Comparison of ENCODE assay signal across 9 cellular contexts in the genomic region with DNA sequence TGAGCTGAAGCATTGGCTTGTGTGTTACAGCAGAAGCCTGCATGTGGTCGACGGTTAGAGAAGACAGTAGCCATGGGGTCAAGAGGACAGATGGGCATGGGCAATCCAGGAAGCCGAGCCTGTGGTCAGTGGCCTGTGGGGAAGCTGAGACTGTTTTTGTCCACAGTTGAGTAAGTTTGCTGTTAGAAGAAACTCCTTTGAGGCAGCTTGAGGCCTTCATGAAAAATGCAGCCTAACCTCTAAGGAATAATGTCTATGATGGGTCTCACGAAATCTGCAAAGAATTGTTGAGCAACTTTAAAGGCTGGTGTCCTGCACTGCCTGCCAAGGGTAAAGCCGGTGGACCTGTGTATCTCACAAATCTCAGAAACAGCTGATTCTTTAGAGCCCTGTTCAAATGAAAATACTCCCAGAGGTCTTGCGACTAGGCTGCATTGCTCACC.
DNase-seq lines count a peak whose midpoint lies in the region; ATAC-seq and TF ChIP-seq lines count a peak whose summit lies in the region.
"Had no signal": no experiment of that assay in that cellular context is flagged by ENCODE, and none has a peak within 500 bp of the region (broad histone marks: within the 10 kb centered on the region; RNA-seq: fewer than 3 reads in every experiment).

No MANE protein-coding gene starts in this region.

- H3K4me1 Mint-ChIP-seq in activated naive CD4-positive, alpha-beta T cell treated with anti-CD3 and anti-CD28 coated beads for 36 hours (ENCODE audit: low read depth) = peaks cover 2% of the 10 kb centered on the region
- H3K4me1 Mint-ChIP-seq in H9 = no peaks in the 10 kb centered on the region

- no peak for TF ChIP-seq POLR2A in NB4 (IDR thresholded peaks at IDR 0.05; ENCODE audit: extremely low read depth, insufficient read length)

- H2BK120ac ChIP-seq in H9 (ENCODE audit: low read depth, low read length, poor library complexity, severe bottlenecking) = no peak overlapping the region

- no peak overlapping the region for H4K91ac ChIP-seq in H9 (ENCODE audit: insufficient read length, low read depth, low read length)

- no peaks in the 10 kb centered on the region for H4K20me1 ChIP-seq in H9 (ENCODE audit: control insufficient read depth, insufficient read depth, insufficient read length)

- H3K23me2 ChIP-seq in H9 (ENCODE audit: insufficient read length, low read depth, low read length, poor library complexity, severe bottlenecking) = no peaks in the 10 kb centered on the region

- no peak overlapping the region for H3K18ac ChIP-seq in H9 (ENCODE audit: insufficient read length, low read depth, low read length)

- no peak overlapping the region for H2BK5ac ChIP-seq in H9 (ENCODE audit: insufficient read length, low read length)

- H3K79me1 ChIP-seq in H9 (ENCODE audit: insufficient read depth, low read depth, low read length, poor library complexity, severe bottlenecking) = no peaks in the 10 kb centered on the region

- H3K36me3 Mint-ChIP-seq in activated naive CD4-positive, alpha-beta T cell treated with anti-CD3 and anti-CD28 coated beads for 36 hours (ENCODE audit: low read depth) = no peaks in the 10 kb centered on the region
- H3K36me3 Mint-ChIP-seq in H9 (ENCODE audit: insufficient read depth in 1 of 3, low read depth in 3 of 3) = peaks cover 0 to 18% (median 4%) of the 10 kb centered on the region in 3 experiments; a peak in 6 of 7 replicates

- H3K23ac ChIP-seq in H9 (ENCODE audit: insufficient read length, low read depth, low read length) = no peak overlapping the region

- H2AK5ac ChIP-seq in H9 (ENCODE audit: insufficient read length, low read length) = no peak overlapping the region

- CTCF ChIA-PET in activated naive CD4-positive, alpha-beta T cell treated with anti-CD3 and anti-CD28 coated beads for 36 hours (lab: Charles Lee) = interaction anchor here (0.7 kb wide), 1 partner anchor 65 kb away, joined by 3 read pairs; no protein-coding TSS in a partner anchor

- H3K27me3 Mint-ChIP-seq in activated naive CD4-positive, alpha-beta T cell treated with anti-CD3 and anti-CD28 coated beads for 36 hours (ENCODE audit: low read depth) = peaks cover 3% of the 10 kb centered on the region
- H3K27me3 Mint-ChIP-seq in H9 (ENCODE audit: low read depth) = no peaks in the 10 kb centered on the region; the same call in none of the 2 replicates

- no peak overlapping the region for H3K14ac ChIP-seq in H9 (ENCODE audit: insufficient read depth, low read length)

- no peaks in the 10 kb centered on the region for H3K36me3 ChIP-seq in tibial artery

- no peak for ATAC-seq in HG03135 (IDR thresholded peaks at IDR 0.05; ENCODE audit: unreplicated experiment)

- H3K27me3 ChIP-seq in tibial artery (no peaks in the 10 kb centered on the region), H9 (ENCODE audit: insufficient read depth, low read length) (no peaks in the 10 kb centered on the region)

- no peak overlapping the region for H2BK20ac ChIP-seq in H9 (ENCODE audit: low read depth, low read length, poor library complexity, severe bottlenecking)

- H3K27ac ChIP-seq in tibial artery (peak overlapping the region; percentile 7 to 47), H9 (ENCODE audit: insufficient read length, low read depth, low read length) (no peak overlapping the region)

- intact Hi-C loops in tibial artery (cut with DNase I; ENCODE audit: low total_unique reads) = no loop called here
- intact Hi-C loops in activated naive CD4-positive, alpha-beta T cell treated with anti-CD3 and anti-CD28 coated beads for 36 hours (cut with micrococcal nuclease) = no loop called here

- TF ChIP-seq CTCF in NB4 (IDR thresholded peaks at IDR 0.05; ENCODE audit: low read depth, low read length) (no peak), cardiac fibroblast (IDR thresholded peaks at IDR 0.05; ENCODE audit: low read depth, low read length) (no peak), tibial artery (IDR thresholded peaks at IDR 0.05) (no peak), H9 (conservative IDR thresholded peaks at IDR 0.05) (no peak)

- no peak overlapping the region for H2AFZ ChIP-seq in H9 (ENCODE audit: low read length)

- DNase-seq in NB4 (ENCODE audit: low read depth) (peak; percentile 73), cardiac fibroblast (ENCODE audit: low read depth in 2 of 2) (peak; percentile 60 to 77), left kidney (ENCODE audit: low read depth, low spot score) (peak; percentile 69), tibial artery (peak; percentile 56 to 75), H9 (no peak)
- DNase-seq in activated naive CD4-positive, alpha-beta T cell treated with anti-CD3 and anti-CD28 coated beads for 36 hours = no peak
- DNase-seq: activated CD8-positive, alpha-beta memory T cell treated with anti-CD3 and anti-CD28 coated beads, Interleukin-2, amount 50 U/mL, for 48 hours had no signal

- H4K8ac ChIP-seq in H9 (replicated peaks; ENCODE audit: insufficient read length, low read depth, low read length) = no peak overlapping the region

- H3K4ac ChIP-seq in H9 (ENCODE audit: low read depth, low read length) = no peak overlapping the region

- H3K4me3 ChIP-seq in NB4 (ENCODE audit: low read depth, low read length) (no peak overlapping the region), cardiac fibroblast (replicated peaks in 1 of 2; ENCODE audit: low read depth in 2 of 2, low read length in 2 of 2) (no peak overlapping the region), tibial artery (no peak overlapping the region)

- no peak overlapping the region for H3K27ac Mint-ChIP-seq in activated naive CD4-positive, alpha-beta T cell treated with anti-CD3 and anti-CD28 coated beads for 36 hours
- no peak overlapping the region for H3K27ac Mint-ChIP-seq in H9
- H3K27ac Mint-ChIP-seq: T-helper 2 cell treated with Interferon-gamma antibody and Interleukin-4, amounts not matched to agents 5 μg/mL and 100 μg/mL, for 36 hours had no signal

- H2BK12ac ChIP-seq in H9 (ENCODE audit: insufficient read length, low read depth, low read length) = no peak overlapping the region

- H2BK15ac ChIP-seq in H9 (ENCODE audit: low read depth, low read length) = no peak overlapping the region

- no peaks in the 10 kb centered on the region for H3K9me3 Mint-ChIP-seq in activated naive CD4-positive, alpha-beta T cell treated with anti-CD3 and anti-CD28 coated beads for 36 hours
- H3K9me3 Mint-ChIP-seq in H9 = peaks cover 19 to 26% of the 10 kb centered on the region in 2 experiments; a peak in 4 of 5 replicates
- H3K9me3 Mint-ChIP-seq: T-helper 2 cell treated with Interferon-gamma antibody and Interleukin-4, amounts not matched to agents 5 μg/mL and 100 μg/mL, for 36 hours had no signal

- no peak overlapping the region for H3T11ph ChIP-seq in H9 (ENCODE audit: low read length)

- H3K4me2 ChIP-seq in H9 (ENCODE audit: insufficient read depth, insufficient read length, low read length) = no peak overlapping the region

- H3K56ac ChIP-seq in H9 (ENCODE audit: insufficient read length, low read depth, low read length) = no peak overlapping the region

- peaks cover 0 to 19% (median 3%) of the 10 kb centered on the region in 4 donors for H3K4me1 ChIP-seq in tibial artery
- H3K4me1 ChIP-seq in H9 (ENCODE audit: insufficient read depth, low read length) = no peaks in the 10 kb centered on the region

- H3K9ac ChIP-seq in H9 (ENCODE audit: extremely low read depth, insufficient read length, low read length) = no peak overlapping the region

- H4K5ac ChIP-seq in H9 (ENCODE audit: insufficient read length, low read depth, low read length) = no peak overlapping the region

- no CpG with 5 or more reads among the region's 6 CpGs for WGBS in H9 (ENCODE audit: extremely low coverage, insufficient read length, low lambda C conversion rate)

- H3K79me2 ChIP-seq in H9 (ENCODE audit: insufficient read depth, low read length) = no peaks in the 10 kb centered on the region; the same call in 1 of the 2 replicates

- H3K9me3 ChIP-seq in tibial artery (peaks cover 0 to 5% (median 0%) of the 10 kb centered on the region in 3 donors), H9 (ENCODE audit: control insufficient read depth, low read depth, low read length) (no peaks in the 10 kb centered on the region)

- no peak overlapping the region for H3K4me3 Mint-ChIP-seq in activated naive CD4-positive, alpha-beta T cell treated with anti-CD3 and anti-CD28 coated beads for 36 hours
- H3K4me3 Mint-ChIP-seq in H9 = no peak overlapping the region
- H3K4me3 Mint-ChIP-seq: T-helper 2 cell treated with Interferon-gamma antibody and Interleukin-4, amounts not matched to agents 5 μg/mL and 100 μg/mL, for 36 hours had no signal

Comparison
In these comparisons a context has a peak if more than half of its experiments do, and no peak if none do; other contexts are left out.
1. DNase-seq: peak in NB4 (single experiment), cardiac fibroblast (2 of 2), left kidney (single experiment) and tibial artery (2 of 2); none in activated naive CD4-positive, alpha-beta T cell treated with anti-CD3 and anti-CD28 coated beads for 36 hours (single experiment) and H9 (single experiment).